In the genomic region with DNA sequence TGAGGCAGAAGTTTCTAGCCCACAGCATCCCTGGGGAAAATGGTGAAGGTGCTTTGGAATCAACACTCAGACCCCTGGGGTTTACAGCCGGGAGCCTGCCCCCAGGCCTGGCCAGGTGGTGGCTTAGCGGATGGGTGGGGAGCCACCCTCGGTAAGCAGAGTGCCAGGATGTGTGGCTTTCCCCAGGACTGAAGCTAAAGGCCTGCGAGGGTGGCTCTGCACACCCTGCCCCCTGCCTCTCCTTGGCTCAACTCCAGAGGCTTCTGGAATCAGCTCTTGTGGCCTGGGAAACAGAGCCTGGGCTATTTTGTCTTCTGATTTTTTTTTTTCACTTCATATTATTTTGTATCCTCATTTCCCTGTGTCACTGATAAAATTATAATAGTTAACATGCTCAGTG, we compare ENCODE assay signal across 14 cellular contexts.
A peak's percentile ranks its signal among the peaks of the same experiment; 100 is the strongest.
DNase-seq lines count a peak whose midpoint lies in the region; ATAC-seq, FAIRE-seq and TF ChIP-seq lines count a peak whose summit lies in the region.
"Had no signal": no experiment of that assay in that cellular context is flagged by ENCODE, and none has a peak within 500 bp of the region (broad histone marks: within the 10 kb centered on the region; RNA-seq: fewer than 3 reads in every experiment).

No MANE protein-coding gene starts in this region.

- H3K4me3 ChIP-seq in right cardiac atrium (ENCODE audit: low read length) (no peak overlapping the region), thyroid gland (replicated peaks in 1 of 3) (no peak overlapping the region)
- H3K4me3 ChIP-seq: neural progenitor cell had no signal

- no peaks in the 10 kb centered on the region for H3K36me3 ChIP-seq in thyroid gland
- H3K36me3 ChIP-seq: neural progenitor cell had no signal

- H3K27me3 ChIP-seq in right cardiac atrium (ENCODE audit: control insufficient read depth, insufficient read depth) (no peaks in the 10 kb centered on the region), thyroid gland (no peaks in the 10 kb centered on the region)
- H3K27me3 ChIP-seq: neural progenitor cell had no signal

- no peaks in the 10 kb centered on the region for H3K9me3 ChIP-seq in right cardiac atrium (ENCODE audit: control insufficient read depth, low read length)
- H3K9me3 ChIP-seq in thyroid gland, result no peaks in the 10 kb centered on the region

- intact Hi-C loops in right cardiac atrium (cut with DNase I), result loop anchor here in 1 of 4 donors (10.0 kb wide), 1 partner anchor 52 kb away; no protein-coding TSS in a partner anchor
- intact Hi-C loops in thyroid gland (cut with DNase I), result loop anchor here (10.0 kb wide), 1 partner anchor 108 kb away; no protein-coding TSS in a partner anchor

- no peak for TF ChIP-seq CTCF in thyroid gland (IDR thresholded peaks at IDR 0.05)

- peaks cover 16% of the 10 kb centered on the region for H3K4me1 ChIP-seq in right cardiac atrium (ENCODE audit: control insufficient read depth, insufficient read depth, low read length)
- H3K4me1 ChIP-seq in thyroid gland, result peaks cover 17 to 46% of the 10 kb centered on the region in 2 donors

- FAIRE-seq in GM12892 (lab: Jason Lieb, UNC), result no peak
- FAIRE-seq: A204.1, bronchial epithelial cell had no signal

- no peak for TF ChIP-seq POLR2A in thyroid gland (IDR thresholded peaks at IDR 0.05)
- no peak for TF ChIP-seq POLR2A in GM12892 (IDR thresholded peaks at IDR 0.05; ENCODE audit: low read depth, low read length)

- no peak for ATAC-seq in right cardiac atrium
- no peak for ATAC-seq in GM21619 (IDR thresholded peaks at IDR 0.05; ENCODE audit: unreplicated experiment)
- ATAC-seq in GM21447 (IDR thresholded peaks at IDR 0.05; ENCODE audit: unreplicated experiment), result no peak
- ATAC-seq: activated CD8-positive, alpha-beta T cell treated with anti-CD3 and anti-CD28 coated beads for 36 hours had no signal

- WGBS in right cardiac atrium, result 35% methylated on average over 4 of the region's 4 CpGs
- 49 to 52% methylated on average over 4 of the region's 4 CpGs for WGBS in thyroid gland, 2 donors

- peak overlapping the region; percentile 55 for H3K27ac ChIP-seq in right cardiac atrium (ENCODE audit: low read length)
- H3K27ac ChIP-seq in thyroid gland, result peak overlapping the region; percentile 43 to 91 (median 67)
- H3K27ac ChIP-seq: neural progenitor cell had no signal

- peak; percentile 46 for DNase-seq in NCI-H2107 treated with DMSO at 0.1 percent for 48 hours (lab: John Stamatoyannopoulos, UW; ENCODE audit: unreplicated experiment)
- DNase-seq in NCI-H2107 (lab: John Stamatoyannopoulos, UW), result no peak
- DNase-seq in NCI-H345 treated with DMSO at 0.1 percent for 48 hours (lab: John Stamatoyannopoulos, UW; ENCODE audit: unreplicated experiment), result peak; percentile 74
- peak in 2 of 3 donors; percentile 68 to 69 for DNase-seq in right cardiac atrium
- peak; percentile 82 to 83 for DNase-seq in thyroid gland
- DNase-seq in GM12892 (ENCODE audit: insufficient read length), result no peak
- DNase-seq: activated CD8-positive, alpha-beta T cell treated with anti-CD3 and anti-CD28 coated beads for 36 hours; hippocampal formation; NCI-H82 had no signal

Comparison
In these comparisons a context has a peak if more than half of its experiments do, and no peak if none do; other contexts are left out.
1. DNase-seq: peak in NCI-H2107 treated with DMSO at 0.1 percent for 48 hours (single experiment), NCI-H345 treated with DMSO at 0.1 percent for 48 hours (single experiment), right cardiac atrium (2 of 3) and thyroid gland (2 of 2); none in NCI-H2107 (single experiment) and GM12892 (single experiment).